ENCODE assay signal across 19 cellular contexts in genomic region chr21:42736646-42737350, GRCh38.
DNase-seq lines count a peak whose midpoint lies in the region; ATAC-seq lines count a peak whose summit lies in the region.
"Had no signal": no experiment of that assay in that cellular context is flagged by ENCODE, and none has a peak within 500 bp of the region (broad histone marks: within the 10 kb centered on the region; RNA-seq: fewer than 3 reads in every experiment).

No MANE protein-coding gene starts in this region.

- peak overlapping the region; percentile 9 for H3K14ac ChIP-seq in neuronal stem cell (ENCODE audit: low read length)

- H3K9me3 ChIP-seq in CD4-positive, CD25-positive, alpha-beta regulatory T cell (ENCODE audit: control insufficient read depth in 2 of 2, low read length in 2 of 2), result no peaks in the 10 kb centered on the region
- no peaks in the 10 kb centered on the region for H3K9me3 ChIP-seq in CD8-positive, alpha-beta memory T cell (ENCODE audit: low read length)
- H3K9me3 ChIP-seq in neuronal stem cell (replicated peaks in 1 of 2; ENCODE audit: control insufficient read depth in 2 of 2, insufficient read depth in 1 of 2, low read depth in 1 of 2, low read length in 2 of 2) (peaks cover 0 to 9% of the 10 kb centered on the region in 2 donors), GM23248 (ENCODE audit: low read depth) (no peaks in the 10 kb centered on the region)
- H3K9me3 ChIP-seq: gastrocnemius medialis, SK-N-SH had no signal

- H3K4me1 Mint-ChIP-seq in CD4-positive, CD25-positive, alpha-beta regulatory T cell, result peaks cover 12 to 62% (median 34%) of the 10 kb centered on the region in 4 donors
- H3K4me1 Mint-ChIP-seq in CD8-positive, alpha-beta memory T cell, result peaks cover 38 to 57% (median 48%) of the 10 kb centered on the region in 3 donors
- peaks cover 56% of the 10 kb centered on the region for H3K4me1 Mint-ChIP-seq in dendritic cell treated with granulocyte-macrophage colony-stimulating factor and Interleukin-4, amounts not matched to agents 40 ng/mL and 50 ng/mL, for 4 days (ENCODE audit: low read depth)

- peak overlapping the region in 1 of 4 donors; percentile 86 for H3K4me3 Mint-ChIP-seq in CD4-positive, CD25-positive, alpha-beta regulatory T cell
- no peak overlapping the region for H3K4me3 Mint-ChIP-seq in CD8-positive, alpha-beta memory T cell
- H3K4me3 Mint-ChIP-seq in dendritic cell treated with granulocyte-macrophage colony-stimulating factor and Interleukin-4, amounts not matched to agents 40 ng/mL and 50 ng/mL, for 4 days, result no peak overlapping the region
- H3K4me3 Mint-ChIP-seq: activated naive CD8-positive, alpha-beta T cell; stimulated activated naive B cell treated with anti-CD40 and anti-IgM and Interleukin-4, amounts not matched to agents 10 μg/mL and 1 μg/mL and 100 μg/mL, for 72 hours had no signal

- peaks cover 43% of the 10 kb centered on the region for H3K4me1 ChIP-seq in CD4-positive, CD25-positive, alpha-beta regulatory T cell (ENCODE audit: control insufficient read depth, insufficient read depth, low read length, poor library complexity, severe bottlenecking)
- H3K4me1 ChIP-seq in CD8-positive, alpha-beta memory T cell (ENCODE audit: insufficient read depth, low read length), result peaks cover 29% of the 10 kb centered on the region
- H3K4me1 ChIP-seq in neuronal stem cell (ENCODE audit: control insufficient read depth in 2 of 2, insufficient read depth in 1 of 2, low read depth in 1 of 2, low read length in 2 of 2), result peaks cover 4 to 17% of the 10 kb centered on the region in 2 donors
- 0 out of 2 replicates have a peak, but pooled peaks cover 3% of the 10 kb centered on the region for H3K4me1 ChIP-seq in GM23248 (ENCODE audit: insufficient read depth)
- H3K4me1 ChIP-seq: gastrocnemius medialis had no signal

- no peaks in the 10 kb centered on the region for H3K79me1 ChIP-seq in neuronal stem cell (ENCODE audit: low read depth, low read length)

- no peak overlapping the region for H2AK5ac ChIP-seq in neuronal stem cell (ENCODE audit: low read depth, low read length)

- peak overlapping the region; percentile 74 for H3K9ac ChIP-seq in neuronal stem cell (ENCODE audit: low read depth, low read length, poor library complexity)
- H3K9ac ChIP-seq in GM23248, result no peak overlapping the region
- H3K9ac ChIP-seq: SK-N-SH had no signal

- H3K27ac ChIP-seq in CD4-positive, CD25-positive, alpha-beta regulatory T cell (ENCODE audit: insufficient read depth, low read length, poor library complexity, severe bottlenecking), result peak overlapping the region; percentile 74
- H3K27ac ChIP-seq in CD8-positive, alpha-beta memory T cell (ENCODE audit: low read depth, low read length), result no peak overlapping the region
- H3K27ac ChIP-seq in neuronal stem cell (replicated peaks; ENCODE audit: low read length), result no peak overlapping the region
- no peak overlapping the region for H3K27ac ChIP-seq in GM23248

- peaks cover 28% of the 10 kb centered on the region for H3K36me3 Mint-ChIP-seq in CD4-positive, CD25-positive, alpha-beta regulatory T cell
- H3K36me3 Mint-ChIP-seq in CD8-positive, alpha-beta memory T cell, result peaks cover 0 to 2% (median 0%) of the 10 kb centered on the region in 3 donors
- no peaks in the 10 kb centered on the region for H3K36me3 Mint-ChIP-seq in dendritic cell treated with granulocyte-macrophage colony-stimulating factor and Interleukin-4, amounts not matched to agents 40 ng/mL and 50 ng/mL, for 4 days (ENCODE audit: low read depth)

- no peak overlapping the region for H2BK120ac ChIP-seq in neuronal stem cell (ENCODE audit: low read depth, low read length)

- no peaks in the 10 kb centered on the region for H3F3A ChIP-seq in GM23248 (ENCODE audit: insufficient read depth)

- POLR2A ChIA-PET in CD8-positive, alpha-beta memory T cell (lab: Charles Lee), result interaction anchor here (1.8 kb wide), 1 partner anchor 10 kb away, joined by 11 read pairs; no protein-coding TSS in a partner anchor

- H3K4ac ChIP-seq in neuronal stem cell (ENCODE audit: low read length), result no peak overlapping the region

- in situ Hi-C loops in GM23248 (cut with MboI), result no loop called here

- DNase-seq in CD4-positive, CD25-positive, alpha-beta regulatory T cell, result no peak
- no peak for DNase-seq in CD8-positive, alpha-beta memory T cell
- DNase-seq in neuronal stem cell (ENCODE audit: low spot score) (no peak), pons (ENCODE audit: low spot score) (no peak), GM23248 (no peak)
- no peak for DNase-seq in effector CD4-positive, alpha-beta T cell
- DNase-seq: activated CD4-positive, alpha-beta T cell treated with anti-CD3 and anti-CD28 coated beads for 4 hours; DMS 273 treated with DMSO at 0.1 percent for 48 hours; gastrocnemius medialis; Karpas-422; NCI-H1092; NCI-H2029 treated with DMSO at 0.1 percent for 48 hours; nucleus accumbens; right cardiac atrium; SK-N-SH; stimulated activated naive B cell treated with anti-CD40 and anti-IgM and Interleukin-4, amounts not matched to agents 10 μg/mL and 1 μg/mL and 100 μg/mL, for 72 hours had no signal

- no peak for ATAC-seq in CD4-positive, CD25-positive, alpha-beta regulatory T cell (ENCODE audit: low read depth in 2 of 2)
- ATAC-seq in GM18517 (IDR thresholded peaks at IDR 0.05; ENCODE audit: unreplicated experiment), result no peak
- ATAC-seq: gastrocnemius medialis; right cardiac atrium; stimulated activated naive B cell treated with anti-CD40 and anti-IgM and Interleukin-4, amounts not matched to agents 10 μg/mL and 1 μg/mL and 100 μg/mL, for 72 hours had no signal

- H3K27me3 ChIP-seq in CD4-positive, CD25-positive, alpha-beta regulatory T cell (ENCODE audit: control insufficient read depth, insufficient read depth, low read length), result no peaks in the 10 kb centered on the region
- peaks cover 3% of the 10 kb centered on the region for H3K27me3 ChIP-seq in CD8-positive, alpha-beta memory T cell (ENCODE audit: insufficient read depth, low read length, poor library complexity, severe bottlenecking)
- H3K27me3 ChIP-seq in neuronal stem cell (ENCODE audit: control insufficient read depth in 3 of 3, insufficient read depth in 3 of 3, low read depth in 1 of 3, low read length in 3 of 3) (no peaks in the 10 kb centered on the region), GM23248 (replicated peaks; ENCODE audit: insufficient read depth) (peaks cover 41% of the 10 kb centered on the region)

- no peaks in the 10 kb centered on the region for H3K9me3 Mint-ChIP-seq in CD4-positive, CD25-positive, alpha-beta regulatory T cell
- no peaks in the 10 kb centered on the region for H3K9me3 Mint-ChIP-seq in CD8-positive, alpha-beta memory T cell
- H3K9me3 Mint-ChIP-seq in dendritic cell treated with granulocyte-macrophage colony-stimulating factor and Interleukin-4, amounts not matched to agents 40 ng/mL and 50 ng/mL, for 4 days, result no peaks in the 10 kb centered on the region
- H3K9me3 Mint-ChIP-seq: stimulated activated naive B cell treated with anti-CD40 and anti-IgM and Interleukin-4, amounts not matched to agents 10 μg/mL and 1 μg/mL and 100 μg/mL, for 72 hours had no signal

- H3K27me3 Mint-ChIP-seq in CD4-positive, CD25-positive, alpha-beta regulatory T cell, result no peaks in the 10 kb centered on the region
- H3K27me3 Mint-ChIP-seq in CD8-positive, alpha-beta memory T cell, result peaks cover 0 to 3% of the 10 kb centered on the region in 2 donors
- no peaks in the 10 kb centered on the region for H3K27me3 Mint-ChIP-seq in dendritic cell treated with granulocyte-macrophage colony-stimulating factor and Interleukin-4, amounts not matched to agents 40 ng/mL and 50 ng/mL, for 4 days
- H3K27me3 Mint-ChIP-seq: activated naive CD8-positive, alpha-beta T cell had no signal

- no peak overlapping the region for H2AFZ ChIP-seq in neuronal stem cell (ENCODE audit: low read length)
- no peak overlapping the region for H2AFZ ChIP-seq in GM23248

- H3K79me2 ChIP-seq in GM23248 (ENCODE audit: insufficient read depth), result no peaks in the 10 kb centered on the region

- H2BK5ac ChIP-seq in neuronal stem cell (ENCODE audit: low read length), result no peak overlapping the region

- H3K36me3 ChIP-seq in CD4-positive, CD25-positive, alpha-beta regulatory T cell (ENCODE audit: control insufficient read depth, insufficient read depth, low read length), result no peaks in the 10 kb centered on the region
- H3K36me3 ChIP-seq in CD8-positive, alpha-beta memory T cell (ENCODE audit: insufficient read depth, low read length), result no peaks in the 10 kb centered on the region
- peaks cover 21 to 45% of the 10 kb centered on the region in 2 donors for H3K36me3 ChIP-seq in neuronal stem cell (replicated peaks in 1 of 2; ENCODE audit: control insufficient read depth in 2 of 2, insufficient read depth in 2 of 2, low read length in 2 of 2)
- H3K36me3 ChIP-seq in GM23248 (ENCODE audit: low read depth), result no peaks in the 10 kb centered on the region
- H3K36me3 ChIP-seq: gastrocnemius medialis had no signal

- H3K23ac ChIP-seq in neuronal stem cell (ENCODE audit: low read depth, low read length, poor library complexity), result peak overlapping the region; percentile 18

- no peak overlapping the region for H2BK15ac ChIP-seq in neuronal stem cell (ENCODE audit: low read length)

- no CpG with 5 or more reads among the region's 12 CpGs for WGBS in neuronal stem cell (ENCODE audit: extremely low coverage in 2 of 2, insufficient read length in 2 of 2, insufficient replicate concordance in 1 of 2), 2 donors
- WGBS in GM23248 (ENCODE audit: low coverage in 1 of 2, low lambda C conversion rate in 2 of 2, missing lambda C conversion rate in 2 of 2), 2 experiments, result 66 to 68% methylated on average over 12 of the region's 12 CpGs

- no peak overlapping the region for H3K4me3 ChIP-seq in CD4-positive, CD25-positive, alpha-beta regulatory T cell (ENCODE audit: low read depth, low read length)
- no peak overlapping the region for H3K4me3 ChIP-seq in CD8-positive, alpha-beta memory T cell (ENCODE audit: low read length)
- H3K4me3 ChIP-seq in neuronal stem cell (ENCODE audit: low read length in 2 of 2) (no peak overlapping the region), GM23248 (no peak overlapping the region)
- H3K4me3 ChIP-seq: gastrocnemius medialis had no signal

- no peak overlapping the region for H3K18ac ChIP-seq in neuronal stem cell (ENCODE audit: low read length)

- no peak overlapping the region for H4K91ac ChIP-seq in neuronal stem cell (ENCODE audit: low read depth, low read length, poor library complexity)

- no peaks in the 10 kb centered on the region for H3K9me2 ChIP-seq in GM23248 (ENCODE audit: insufficient read depth)
- H3K9me2 ChIP-seq: SK-N-SH had no signal

- no peak overlapping the region for H2BK12ac ChIP-seq in neuronal stem cell (ENCODE audit: low read length)

- peak overlapping the region; percentile 99 to 100 (median 100) for H3K27ac Mint-ChIP-seq in CD4-positive, CD25-positive, alpha-beta regulatory T cell
- peak overlapping the region; percentile 46 to 99 (median 97) for H3K27ac Mint-ChIP-seq in CD8-positive, alpha-beta memory T cell
- peak overlapping the region; percentile 85 for H3K27ac Mint-ChIP-seq in dendritic cell treated with granulocyte-macrophage colony-stimulating factor and Interleukin-4, amounts not matched to agents 40 ng/mL and 50 ng/mL, for 4 days
- H3K27ac Mint-ChIP-seq: activated naive CD8-positive, alpha-beta T cell; stimulated activated naive B cell treated with anti-CD40 and anti-IgM and Interleukin-4, amounts not matched to agents 10 μg/mL and 1 μg/mL and 100 μg/mL, for 72 hours had no signal

- CTCF ChIA-PET in CD8-positive, alpha-beta memory T cell (lab: Charles Lee), result no interaction called here

- H4K8ac ChIP-seq in neuronal stem cell (ENCODE audit: low read depth, low read length), result no peak overlapping the region

- H4K20me1 ChIP-seq in GM23248 (ENCODE audit: insufficient read depth), result no peaks in the 10 kb centered on the region

- H3K4me2 ChIP-seq in neuronal stem cell (ENCODE audit: insufficient read depth, low read length, poor library complexity, severe bottlenecking), result no peak overlapping the region
- no peak overlapping the region for H3K4me2 ChIP-seq in GM23248 (ENCODE audit: unreplicated experiment)
- H3K4me2 ChIP-seq: SK-N-SH had no signal

- intact Hi-C loops in dendritic cell treated with granulocyte-macrophage colony-stimulating factor and Interleukin-4, amounts not matched to agents 40 ng/mL and 50 ng/mL, for 4 days (cut with micrococcal nuclease), result no loop called here
